Comparison of ENCODE assay signal across 8 cellular contexts in genomic region chr17:979539-980405, GRCh38. TPM values are rescaled to one million over a fixed set of nuclear protein-coding genes. Genes with fewer than 3 reads are reported as not detected.
DNase-seq lines count a peak whose midpoint lies in the region; ATAC-seq lines count a peak whose summit lies in the region.

TSS of gene NXN (minus strand) at chr17:979776.

- no peaks in the 10 kb centered on the region for H3K9me3 Mint-ChIP-seq in activated CD8-positive, alpha-beta T cell treated with anti-CD3 and anti-CD28 coated beads, Interleukin-2, amount 10 ng/mL, durations not matched to agents 7 days and 5 days (ENCODE audit: insufficient read depth)

- peaks cover 16% of the 10 kb centered on the region for H3K4me1 Mint-ChIP-seq in activated CD8-positive, alpha-beta T cell treated with anti-CD3 and anti-CD28 coated beads, Interleukin-2, amount 10 ng/mL, durations not matched to agents 7 days and 5 days (ENCODE audit: low read depth)

- H3K27me3 Mint-ChIP-seq in activated CD8-positive, alpha-beta T cell treated with anti-CD3 and anti-CD28 coated beads, Interleukin-2, amount 10 ng/mL, durations not matched to agents 7 days and 5 days (ENCODE audit: low read depth): peaks cover 31% of the 10 kb centered on the region

- CTCF ChIA-PET in activated CD8-positive, alpha-beta T cell treated with anti-CD3 and anti-CD28 coated beads, Interleukin-2, amount 10 ng/mL, durations not matched to agents 7 days and 5 days (lab: Charles Lee): interaction anchor here (0.7 to 4.6 kb wide), 12 partner anchors 10 to 280 kb away, joined by 3 to 90 read pairs (median 10); partner anchors contain the start of genes GEMIN4, GLOD4, MRM3 and TIMM22

- H3K27ac Mint-ChIP-seq in activated CD8-positive, alpha-beta T cell treated with anti-CD3 and anti-CD28 coated beads, Interleukin-2, amount 10 ng/mL, durations not matched to agents 7 days and 5 days: no peak within 1 kb of the TSS

- no peaks in the 10 kb centered on the region for H3K36me3 Mint-ChIP-seq in activated CD8-positive, alpha-beta T cell treated with anti-CD3 and anti-CD28 coated beads, Interleukin-2, amount 10 ng/mL, durations not matched to agents 7 days and 5 days (ENCODE audit: low read depth)

- peak within 1 kb of the TSS; percentile 80 for H3K4me3 ChIP-seq in ectodermal cell (ENCODE audit: insufficient read depth, low read depth, low read length)

- peak within 1 kb of the TSS; percentile 69 for H3K4me3 Mint-ChIP-seq in activated CD8-positive, alpha-beta T cell treated with anti-CD3 and anti-CD28 coated beads, Interleukin-2, amount 10 ng/mL, durations not matched to agents 7 days and 5 days

- H3K27me3 ChIP-seq in ectodermal cell (ENCODE audit: control insufficient read depth, insufficient read depth, low read length, poor library complexity, severe bottlenecking): no peaks in the 10 kb centered on the region

- peak; percentile 57 for ATAC-seq in HG03025 (IDR thresholded peaks at IDR 0.05; ENCODE audit: low FRiP score, unreplicated experiment)
- ATAC-seq in activated CD8-positive, alpha-beta T cell treated with anti-CD3 and anti-CD28 coated beads, Interleukin-2, amount 10 ng/mL, durations not matched to agents 7 days and 5 days: peak; percentile 89

- H3K27ac ChIP-seq in ectodermal cell (ENCODE audit: insufficient read depth, low read depth, low read length, poor library complexity, severe bottlenecking): peak within 1 kb of the TSS; percentile 67

- peaks cover 11% of the 10 kb centered on the region for H3K4me1 ChIP-seq in ectodermal cell (ENCODE audit: control insufficient read depth, insufficient read depth, low read length)

- DNase-seq in NCI-H1417 (lab: John Stamatoyannopoulos, UW) (peak; percentile 44 to 83 (median 75)), NCI-H1417 treated with DMSO at 0.1 percent for 48 hours (lab: John Stamatoyannopoulos, UW) (no peak), NCI-H526 treated with DMSO at 0.1 percent for 48 hours (lab: John Stamatoyannopoulos, UW) (peak; percentile 39), medulla oblongata (ENCODE audit: extremely low spot score) (peak; percentile 80)
- DNase-seq in activated CD8-positive, alpha-beta T cell treated with anti-CD3 and anti-CD28 coated beads, Interleukin-2, amount 10 ng/mL, durations not matched to agents 7 days and 5 days: peak; percentile 90
- DNase-seq in stimulated activated CD4-positive, alpha-beta T cell treated with anti-CD3 and anti-CD28 coated beads, TNF-alpha, amount 100 ng/mL, for 48 hours (ENCODE audit: low read depth in 3 of 3): peak; percentile 67 to 85 (median 82)

- H3K36me3 ChIP-seq in ectodermal cell (ENCODE audit: control insufficient read depth, insufficient read depth, low read length): no peaks in the 10 kb centered on the region

- H3K9me3 ChIP-seq in ectodermal cell (ENCODE audit: control insufficient read depth, low read length): no peaks in the 10 kb centered on the region

- POLR2A ChIA-PET in activated CD8-positive, alpha-beta T cell treated with anti-CD3 and anti-CD28 coated beads, Interleukin-2, amount 10 ng/mL, durations not matched to agents 7 days and 5 days (lab: Charles Lee): interaction anchor here (0.6 to 2.7 kb wide), 2 partner anchors 198 to 583 kb away, joined by 3 to 14 read pairs; partner anchors contain the start of genes GLOD4, MRM3 and PITPNA

- 2% methylated on average over 94 of the region's 94 CpGs for WGBS in ectodermal cell, 2 experiments

RNA-seq across cellular contexts. Expression of gene NXN, which starts in this region (rescaled TPM):
- total RNA-seq in activated CD8-positive, alpha-beta T cell treated with anti-CD3 and anti-CD28 coated beads, Interleukin-2, amount 10 ng/mL, durations not matched to agents 7 days and 5 days: under 1 TPM; 0.68 to 0.97 TPM
- polyA plus RNA-seq in ectodermal cell (2013, experiment 1 of 4): 83.0 TPM
- polyA plus RNA-seq in ectodermal cell (2013, experiment 2 of 4): 85.2 TPM
- polyA plus RNA-seq in ectodermal cell (2013, experiment 3 of 4): 63.8 TPM
- 65.9 TPM for polyA plus RNA-seq in ectodermal cell (2013, experiment 4 of 4)

Comparison
In these comparisons a context has a peak if more than half of its experiments do, and no peak if none do; other contexts are left out.
1. Peak in DNase-seq and ATAC-seq in activated CD8-positive, alpha-beta T cell treated with anti-CD3 and anti-CD28 coated beads, Interleukin-2, amount 10 ng/mL, durations not matched to agents 7 days and 5 days; RNA of the gene not detected or under 1 TPM.